ENCODE assay signal across 14 cellular contexts in the genomic region with DNA sequence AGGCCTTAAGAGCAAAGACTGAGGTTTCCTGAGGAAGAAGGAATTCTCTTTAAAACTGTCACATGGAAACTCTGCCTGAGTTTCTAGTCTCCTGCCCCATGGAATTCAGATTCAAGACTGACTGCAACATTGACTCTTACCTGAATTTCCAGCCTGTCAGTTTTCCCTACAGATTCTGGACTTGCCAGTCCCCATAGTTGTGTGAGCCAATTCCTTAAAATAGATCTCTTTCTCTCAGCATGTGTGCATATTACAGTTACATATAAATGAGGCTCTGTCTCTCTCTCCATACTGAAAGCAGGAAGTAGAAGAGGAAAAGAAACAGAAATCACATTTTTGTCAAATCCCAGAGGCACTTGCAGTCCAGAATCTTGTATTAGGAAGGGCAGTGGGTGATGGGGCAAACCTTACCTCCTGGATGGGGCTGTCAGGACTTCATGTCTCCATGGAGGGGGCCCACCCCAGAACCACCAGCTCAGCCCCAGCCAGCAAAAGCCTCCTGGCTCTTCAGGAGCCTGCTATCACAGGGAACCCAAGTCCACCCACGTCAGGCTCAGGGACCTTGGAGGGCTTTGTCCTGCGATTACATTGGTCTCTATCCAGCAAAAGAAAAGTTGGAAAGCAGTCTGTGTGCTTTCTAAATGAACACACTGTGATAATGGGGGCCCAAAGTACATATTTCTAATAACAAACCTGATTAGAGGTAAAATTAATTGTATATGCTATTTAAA. TPM values are rescaled to one million over a fixed set of nuclear protein-coding genes. Genes with fewer than 3 reads are reported as not detected.
"Had no signal": no experiment of that assay in that cellular context is flagged by ENCODE, and none has a peak within 500 bp of the region (broad histone marks: within the 10 kb centered on the region; RNA-seq: fewer than 3 reads in every experiment).

No MANE protein-coding gene starts in this region.

- H3K27ac ChIP-seq: cardiac muscle cell, ovary, upper lobe of right lung, VCaP had no signal

- H3K36me3 ChIP-seq: cardiac muscle cell, ovary, upper lobe of right lung had no signal

- DNase-seq: activated CD4-positive, alpha-beta memory T cell treated with anti-CD3 and anti-CD28 coated beads for 36 hours; activated gamma-delta T cell treated with Interleukin-2 at 50 U/mL for 16 hours; activated naive CD8-positive, alpha-beta T cell treated with anti-CD3 and anti-CD28 coated beads for 36 hours; activated T-cell treated with anti-CD3 and anti-CD28 coated beads, Interleukin-2, amount 50 U/mL, for 72 hours; cortex of kidney; hypothalamus; nephron progenitor cell; small intestine; T1000; upper lobe of right lung had no signal

- H3K27me3 ChIP-seq: cardiac muscle cell, ovary, upper lobe of right lung had no signal

- H3K4me3 ChIP-seq: cardiac muscle cell, ovary, upper lobe of right lung had no signal

- H3K4me1 ChIP-seq: upper lobe of right lung had no signal

- ATAC-seq: activated T-cell treated with anti-CD3 and anti-CD28 coated beads, Interleukin-2, amount 50 U/mL, for 72 hours had no signal

- H3K9me3 ChIP-seq: ovary, upper lobe of right lung had no signal

RNA-seq across cellular contexts. Expression of gene GOLGA8J, which starts 18.8 kb away (rescaled TPM):
- total RNA-seq: activated CD4-positive, alpha-beta memory T cell treated with anti-CD3 and anti-CD28 coated beads for 36 hours; activated naive CD8-positive, alpha-beta T cell treated with anti-CD3 and anti-CD28 coated beads for 36 hours; activated T-cell treated with anti-CD3 and anti-CD28 coated beads, Interleukin-2, amount 50 U/mL, for 72 hours; cardiac muscle cell; epithelial cell of proximal tubule; upper lobe of right lung had no signal
- polyA plus RNA-seq: cardiac muscle cell, ovary, small intestine had no signal
